ENCODE assay signal across 27 cellular contexts in the genomic region with DNA sequence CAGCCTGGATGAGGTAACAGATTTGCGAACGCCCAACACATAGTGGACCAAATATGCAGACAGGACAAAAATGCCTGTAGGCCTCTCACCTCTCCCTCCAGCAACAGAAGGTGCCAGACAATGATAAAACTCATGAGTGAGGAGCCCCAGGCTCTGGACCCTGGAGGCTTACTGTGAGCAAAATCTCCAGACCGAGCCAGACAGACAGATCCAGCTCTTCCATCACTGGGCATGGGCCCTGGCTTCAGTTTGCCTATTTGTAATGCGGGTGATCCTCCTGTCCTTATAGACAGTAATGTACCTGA. TPM values are rescaled to one million over a fixed set of nuclear protein-coding genes. Genes with fewer than 3 reads are reported as not detected.
DNase-seq lines count a peak whose midpoint lies in the region; ATAC-seq and TF ChIP-seq lines count a peak whose summit lies in the region.
"Had no signal": no experiment of that assay in that cellular context is flagged by ENCODE, and none has a peak within 500 bp of the region (broad histone marks: within the 10 kb centered on the region; RNA-seq: fewer than 3 reads in every experiment).

No MANE protein-coding gene starts in this region.

- no peak overlapping the region for H4K12ac ChIP-seq in trophoblast cell (ENCODE audit: low read depth, low read length)

- H3K4me3 ChIP-seq in RWPE2 (ENCODE audit: severe bottlenecking), result no peak overlapping the region
- H3K4me3 ChIP-seq in trophoblast cell (ENCODE audit: low read depth, low read length), result no peak overlapping the region
- H3K4me3 ChIP-seq: GM23248 had no signal

- WGBS in trophoblast cell (ENCODE audit: extremely low coverage, insufficient coverage, insufficient read length), result no CpG with 5 or more reads among the region's 4 CpGs

- TF ChIP-seq CTCF in RWPE2 (IDR thresholded peaks at IDR 0.05; ENCODE audit: poor library complexity, severe bottlenecking), result no peak

- no peak overlapping the region for H3K14ac ChIP-seq in trophoblast cell (ENCODE audit: low read length)

- peaks cover 8% of the 10 kb centered on the region for H3K9me3 Mint-ChIP-seq in T-helper 2 cell treated with Interferon-gamma antibody and Interleukin-4, amounts not matched to agents 5 μg/mL and 100 μg/mL, for 36 hours
- no peaks in the 10 kb centered on the region for H3K9me3 Mint-ChIP-seq in immature natural killer cell

- no peak overlapping the region for H3K23ac ChIP-seq in trophoblast cell (ENCODE audit: low read length)

- H2BK120ac ChIP-seq in trophoblast cell (ENCODE audit: insufficient read depth, low read length, poor library complexity), result no peak overlapping the region

- H3K4me2 ChIP-seq in trophoblast cell (ENCODE audit: low read length), result peak overlapping the region; percentile 17

- H3K18ac ChIP-seq in trophoblast cell (ENCODE audit: low read length), result no peak overlapping the region

- peaks cover 2% of the 10 kb centered on the region for H3K36me3 Mint-ChIP-seq in T-helper 2 cell treated with Interferon-gamma antibody and Interleukin-4, amounts not matched to agents 5 μg/mL and 100 μg/mL, for 36 hours (ENCODE audit: low read depth)
- no peaks in the 10 kb centered on the region for H3K36me3 Mint-ChIP-seq in immature natural killer cell

- H3K4me1 ChIP-seq in RWPE2 (ENCODE audit: insufficient read depth, poor library complexity, severe bottlenecking) (no peaks in the 10 kb centered on the region), trophoblast cell (ENCODE audit: control insufficient read depth in 1 of 2, insufficient read depth in 2 of 2, low read length in 2 of 2) (peaks cover 28 to 32% of the 10 kb centered on the region in 2 experiments)

- no peaks in the 10 kb centered on the region for H3K79me2 ChIP-seq in trophoblast cell (ENCODE audit: control insufficient read depth, insufficient read depth, low read length, poor library complexity)

- ATAC-seq in RWPE2 (ENCODE audit: low read depth), result peak; percentile 11; the same call in 1 of the 3 replicates
- ATAC-seq: PC-3, sciatic nerve had no signal

- no peaks in the 10 kb centered on the region for H3K36me3 ChIP-seq in RWPE2 (ENCODE audit: low read depth)
- H3K36me3 ChIP-seq in trophoblast cell (ENCODE audit: control insufficient read depth in 1 of 2, insufficient read depth in 2 of 2, low read length in 2 of 2), result no peaks in the 10 kb centered on the region

- no peak for DNase-seq in T-helper 2 cell treated with Interferon-gamma antibody and Interleukin-4, amounts not matched to agents 5 μg/mL and 100 μg/mL, for 36 hours (ENCODE audit: low spot score)
- DNase-seq in T-helper 2 cell (no peak), RWPE2 (ENCODE audit: low spot score) (no peak), immature natural killer cell (no peak), trophoblast cell (peak; percentile 98), AG08395 (ENCODE audit: low spot score) (no peak), NCI-H526 treated with DMSO at 0.1 percent for 48 hours (lab: John Stamatoyannopoulos, UW) (no peak)
- no peak for DNase-seq in central memory CD4-positive, alpha-beta T cell
- DNase-seq: activated CD4-positive, alpha-beta T cell treated with anti-CD3 and anti-CD28 coated beads, Interleukin-2, amount 50 U/mL, for 48 hours; activated CD4-positive, CD25-positive, alpha-beta regulatory T cell; activated CD8-positive, alpha-beta memory T cell treated with anti-CD3 and anti-CD28 coated beads, Interleukin-2, amount 50 U/mL, for 48 hours; activated gamma-delta T cell; CD4-positive, alpha-beta T cell; effector CD4-positive, alpha-beta T cell; NCI-H1048; NCI-H1694; NCI-H2171 treated with DMSO at 0.1 percent for 48 hours; NCI-H524 treated with DMSO at 0.1 percent for 48 hours; nephron progenitor cell; NK-92 treated with Interleukin-12 subunit alpha and Interleukin-12 subunit beta, amount 100 ng/mL, for 24 hours; PC-3; posterior cingulate gyrus; stimulated activated naive CD4-positive, alpha-beta T cell had no signal

- H3K27ac ChIP-seq in RWPE2 (ENCODE audit: poor library complexity, severe bottlenecking) (no peak overlapping the region), trophoblast cell (ENCODE audit: low read depth, low read length) (peak overlapping the region; percentile 51)
- H3K27ac ChIP-seq: 22Rv1, epithelial cell of prostate, GM23248 had no signal

- H4K91ac ChIP-seq in trophoblast cell (ENCODE audit: low read depth, low read length), result peak overlapping the region; percentile 71

- H3K9me3 ChIP-seq in RWPE2 (ENCODE audit: severe bottlenecking) (peaks cover 4% of the 10 kb centered on the region), trophoblast cell (ENCODE audit: insufficient read depth, low read depth, low read length) (peaks cover 1% of the 10 kb centered on the region)

- no peak overlapping the region for H3K4ac ChIP-seq in trophoblast cell (ENCODE audit: low read depth, low read length)

- H3K27ac Mint-ChIP-seq in T-helper 2 cell treated with Interferon-gamma antibody and Interleukin-4, amounts not matched to agents 5 μg/mL and 100 μg/mL, for 36 hours, result no peak overlapping the region
- peak overlapping the region; percentile 34 to 77 (median 64) for H3K27ac Mint-ChIP-seq in immature natural killer cell
- H3K27ac Mint-ChIP-seq: CD4-positive, alpha-beta T cell had no signal

- peaks cover 11% of the 10 kb centered on the region for H3K79me1 ChIP-seq in trophoblast cell (ENCODE audit: low read length)

- no peak overlapping the region for H3K9ac ChIP-seq in trophoblast cell (ENCODE audit: low read length)
- H3K9ac ChIP-seq: GM23248 had no signal

- H3K27me3 ChIP-seq in RWPE2 (ENCODE audit: insufficient read depth, poor library complexity, severe bottlenecking) (no peaks in the 10 kb centered on the region), trophoblast cell (ENCODE audit: insufficient read depth, low read length) (no peaks in the 10 kb centered on the region)

- H2AFZ ChIP-seq in trophoblast cell (ENCODE audit: insufficient read depth, low read length, poor library complexity), result no peak overlapping the region
- H2AFZ ChIP-seq: GM23248 had no signal

- H2AK5ac ChIP-seq in trophoblast cell (ENCODE audit: low read length), result no peak overlapping the region

- no peak overlapping the region for H4K8ac ChIP-seq in trophoblast cell (ENCODE audit: low read depth, low read length)

- peak overlapping the region; percentile 70 for H3K4me3 Mint-ChIP-seq in T-helper 2 cell treated with Interferon-gamma antibody and Interleukin-4, amounts not matched to agents 5 μg/mL and 100 μg/mL, for 36 hours
- no peak overlapping the region for H3K4me3 Mint-ChIP-seq in immature natural killer cell
- H3K4me3 Mint-ChIP-seq: CD4-positive, alpha-beta T cell; nephron progenitor cell had no signal

- H3K4me1 Mint-ChIP-seq in T-helper 2 cell treated with Interferon-gamma antibody and Interleukin-4, amounts not matched to agents 5 μg/mL and 100 μg/mL, for 36 hours (ENCODE audit: low read depth), result peaks cover 25% of the 10 kb centered on the region
- H3K4me1 Mint-ChIP-seq in immature natural killer cell, result peaks cover 28 to 42% of the 10 kb centered on the region in 2 donors

- H3K27me3 Mint-ChIP-seq in T-helper 2 cell treated with Interferon-gamma antibody and Interleukin-4, amounts not matched to agents 5 μg/mL and 100 μg/mL, for 36 hours (ENCODE audit: low read depth), result no peaks in the 10 kb centered on the region
- peaks cover 4 to 6% (median 5%) of the 10 kb centered on the region in 3 donors for H3K27me3 Mint-ChIP-seq in immature natural killer cell (ENCODE audit: low read depth in 3 of 3)
- H3K27me3 Mint-ChIP-seq: CD4-positive, alpha-beta T cell had no signal

- no peak overlapping the region for H2BK12ac ChIP-seq in trophoblast cell (ENCODE audit: low read length)

- peak overlapping the region; percentile 70 for H2BK5ac ChIP-seq in trophoblast cell (ENCODE audit: low read depth, low read length, poor library complexity)

RNA-seq across cellular contexts. Expression of a gene that starts 42.3 kb away (rescaled TPM):
- polyA plus RNA-seq in immature natural killer cell, result 10 to 100 TPM in 1 of 3 donors, 1 to 10 TPM in 2; 3.5 to 11.1 (median 3.6) TPM
- polyA plus RNA-seq in trophoblast cell (2013), result 21.4 and 23.0 TPM in 2 replicates

Comparison
In these comparisons a context has a peak if more than half of its experiments do, and no peak if none do; other contexts are left out.
1. DNase-seq: peak in trophoblast cell (2 of 2); none in T-helper 2 cell treated with Interferon-gamma antibody and Interleukin-4, amounts not matched to agents 5 μg/mL and 100 μg/mL, for 36 hours (single experiment), T-helper 2 cell (0 of 5), RWPE2 (single experiment), immature natural killer cell (0 of 3), AG08395 (single experiment), central memory CD4-positive, alpha-beta T cell (single experiment) and NCI-H526 treated with DMSO at 0.1 percent for 48 hours (single experiment).